In genomic region chr6:52407467-52407866, GRCh38 we compare ENCODE assay signal across 8 cellular contexts. TPM values are rescaled to one million over a fixed set of nuclear protein-coding genes. Genes with fewer than 3 reads are reported as not detected.
DNase-seq lines count a peak whose midpoint lies in the region; ATAC-seq and TF ChIP-seq lines count a peak whose summit lies in the region.

No MANE protein-coding gene starts in this region.

- ATAC-seq in HG03354 (IDR thresholded peaks at IDR 0.05; ENCODE audit: poor library complexity, severe bottlenecking, unreplicated experiment), result peak; percentile 93
- no peak for ATAC-seq in HG03097 (IDR thresholded peaks at IDR 0.05; ENCODE audit: low FRiP score, unreplicated experiment)

- H3K36me3 ChIP-seq in mesendoderm (ENCODE audit: control insufficient read depth, insufficient read depth, low read length), result no peaks in the 10 kb centered on the region

- H3K79me1 ChIP-seq in mesendoderm (ENCODE audit: low read length), result no peaks in the 10 kb centered on the region

- H3K27ac ChIP-seq in mesendoderm (ENCODE audit: low read depth, low read length), result no peak overlapping the region

- no peak overlapping the region for H2BK15ac ChIP-seq in mesendoderm (replicated peaks; ENCODE audit: low read depth)

- no peak overlapping the region for H3K4me3 ChIP-seq in cardiac fibroblast (replicated peaks in 1 of 2; ENCODE audit: low read depth in 2 of 2, low read length in 2 of 2)
- H3K4me3 ChIP-seq in mesendoderm (ENCODE audit: low read length), result no peak overlapping the region

- H3K56ac ChIP-seq in mesendoderm (ENCODE audit: low read length), result no peak overlapping the region

- H2BK5ac ChIP-seq in mesendoderm (ENCODE audit: low read length), result no peak overlapping the region

- no peak overlapping the region for H3K23ac ChIP-seq in mesendoderm (ENCODE audit: low read length)

- DNase-seq in AG08396 (ENCODE audit: low spot score) (peak; percentile 57), NCI-H82 (lab: John Stamatoyannopoulos, UW) (peak; percentile 77), cardiac fibroblast (ENCODE audit: low read depth in 2 of 2) (peak; percentile 70 to 77), mesendoderm (peak; percentile 75), occipital lobe (lab: John Stamatoyannopoulos, UW) (no peak)

- H4K5ac ChIP-seq in mesendoderm (ENCODE audit: low read length), result no peak overlapping the region

- no peak overlapping the region for H4K8ac ChIP-seq in mesendoderm (ENCODE audit: low read depth, low read length)

- H3K27me3 ChIP-seq in mesendoderm (ENCODE audit: insufficient read depth, low read length, poor library complexity), result no peaks in the 10 kb centered on the region

- H3K79me2 ChIP-seq in mesendoderm (ENCODE audit: control insufficient read depth, insufficient read depth, low read length), result no peaks in the 10 kb centered on the region

- no peak overlapping the region for H3K4me2 ChIP-seq in mesendoderm (ENCODE audit: low read length)

- H3K4ac ChIP-seq in mesendoderm (ENCODE audit: low read depth, low read length), result no peak overlapping the region

- no peak overlapping the region for H3K9ac ChIP-seq in mesendoderm (ENCODE audit: low read length)

- H3K4me1 ChIP-seq in mesendoderm (ENCODE audit: control insufficient read depth, low read depth, low read length), result no peaks in the 10 kb centered on the region

- H2AK5ac ChIP-seq in mesendoderm (ENCODE audit: low read length), result no peak overlapping the region

- TF ChIP-seq CTCF in GM12873 (IDR thresholded peaks at IDR 0.05; ENCODE audit: insufficient read depth, low read depth, low read length, missing control alignments), result peak; percentile 68
- peak; percentile 63 for TF ChIP-seq CTCF in cardiac fibroblast (IDR thresholded peaks at IDR 0.05; ENCODE audit: low read depth, low read length)

- no peak overlapping the region for H2BK120ac ChIP-seq in mesendoderm (ENCODE audit: low read depth, low read length)

- H3K18ac ChIP-seq in mesendoderm (ENCODE audit: low read length), result no peak overlapping the region

RNA-seq across cellular contexts. Expression of gene EFHC1, which starts 12.7 kb away (rescaled TPM):
- 7.6 TPM for polyA plus RNA-seq in mesendoderm (2013, experiment 1 of 2)
- 7.2 TPM for polyA plus RNA-seq in mesendoderm (2013, experiment 2 of 2)
- total RNA-seq in occipital lobe, result 37.0 TPM

RNA-seq across cellular contexts. Expression of gene PAQR8, which starts 45.5 kb away (rescaled TPM):
- polyA plus RNA-seq in mesendoderm (2013, experiment 1 of 2), result 2.7 TPM
- 2.6 TPM for polyA plus RNA-seq in mesendoderm (2013, experiment 2 of 2)
- total RNA-seq in occipital lobe, result 12.8 TPM
